Comparison of ENCODE assay signal across 14 cellular contexts in genomic region chr2:174588463-174588862, GRCh38. TPM values are rescaled to one million over a fixed set of nuclear protein-coding genes. Genes with fewer than 3 reads are reported as not detected.
DNase-seq lines count a peak whose midpoint lies in the region; ATAC-seq and TF ChIP-seq lines count a peak whose summit lies in the region.
"Had no signal": no experiment of that assay in that cellular context is flagged by ENCODE, and none has a peak within 500 bp of the region (broad histone marks: within the 10 kb centered on the region; RNA-seq: fewer than 3 reads in every experiment).

No MANE protein-coding gene starts in this region.

- H3K79me2 ChIP-seq in DND-41 (ENCODE audit: insufficient read depth, low read length), result peaks cover 90% of the 10 kb centered on the region

- TF ChIP-seq CTCF in DND-41 (IDR thresholded peaks at IDR 0.05; ENCODE audit: borderline replicate concordance, extremely low read depth, low read length, poor library complexity, severe bottlenecking), result no peak
- TF ChIP-seq CTCF in Calu3 (IDR thresholded peaks at IDR 0.05; ENCODE audit: unreplicated experiment), result no peak
- TF ChIP-seq CTCF in BE2C (IDR thresholded peaks at IDR 0.05; ENCODE audit: low read depth, low read length), result no peak

- H3K27me3 ChIP-seq in DND-41 (ENCODE audit: insufficient read depth, low read length, poor library complexity) (no peaks in the 10 kb centered on the region), BE2C (no peaks in the 10 kb centered on the region)

- H3K27me3 Mint-ChIP-seq in activated naive CD8-positive, alpha-beta T cell treated with anti-CD3 and anti-CD28 coated beads, Interleukin-2, amount 50 U/mL, for 24 hours, result no peaks in the 10 kb centered on the region
- H3K27me3 Mint-ChIP-seq in naive B cell (no peaks in the 10 kb centered on the region), Calu3 (ENCODE audit: unreplicated experiment) (peaks cover 3% of the 10 kb centered on the region)

- DNase-seq in AG08395 (ENCODE audit: low spot score) (peak; percentile 28), DND-41 (no peak), naive B cell (no peak), Calu3 (no peak), BE2C (no peak), EL (no peak)
- DNase-seq in activated naive CD8-positive, alpha-beta T cell treated with anti-CD3 and anti-CD28 coated beads, Interleukin-2, amount 50 U/mL, for 24 hours, result no peak
- DNase-seq: NCI-H1436; NCI-H524 treated with DMSO at 0.1 percent for 48 hours; occipital lobe; stimulated activated CD8-positive, alpha-beta memory T cell treated with anti-CD3 and anti-CD28 coated beads, Interleukin-4, amount 100 ng/mL, for 48 hours; T-helper 9 cell had no signal

- H3K9me3 Mint-ChIP-seq in activated naive CD8-positive, alpha-beta T cell treated with anti-CD3 and anti-CD28 coated beads, Interleukin-2, amount 50 U/mL, for 24 hours, result no peaks in the 10 kb centered on the region
- no peaks in the 10 kb centered on the region for H3K9me3 Mint-ChIP-seq in naive B cell
- H3K9me3 Mint-ChIP-seq in Calu3 (ENCODE audit: low read depth, unreplicated experiment), result no peaks in the 10 kb centered on the region

- H3K36me3 ChIP-seq in DND-41 (ENCODE audit: insufficient read depth, low read length) (peaks cover 70% of the 10 kb centered on the region), BE2C (no peaks in the 10 kb centered on the region)

- BruUV-seq in Calu3 (replicated peaks; lab: Mats Ljungman, UMichigan), result no TSS peak

- H3K9me3 ChIP-seq in DND-41 (ENCODE audit: insufficient read depth, low read length, severe bottlenecking), result no peaks in the 10 kb centered on the region
- no peaks in the 10 kb centered on the region for H3K9me3 ChIP-seq in BE2C

- H3K4me3 Mint-ChIP-seq in activated naive CD8-positive, alpha-beta T cell treated with anti-CD3 and anti-CD28 coated beads, Interleukin-2, amount 50 U/mL, for 24 hours, result peak overlapping the region; percentile 32
- H3K4me3 Mint-ChIP-seq in naive B cell, result peak overlapping the region in 5 of 8 donors; percentile 8 to 73 (median 40)
- no peak overlapping the region for H3K4me3 Mint-ChIP-seq in Calu3 (ENCODE audit: low read depth, unreplicated experiment)

- no peak overlapping the region for H3K4me2 ChIP-seq in DND-41 (ENCODE audit: insufficient read depth, low read length)

- H3K4me3 ChIP-seq in DND-41 (ENCODE audit: low read depth in 1 of 2, low read length in 2 of 2) (no peak overlapping the region), BE2C (ENCODE audit: low read depth, low read length) (no peak overlapping the region)

- peak overlapping the region; percentile 69 for H3K27ac ChIP-seq in DND-41 (ENCODE audit: low read length)

- H4K20me1 ChIP-seq in DND-41 (ENCODE audit: insufficient read depth, low read length), result peaks cover 5% of the 10 kb centered on the region; the same call in 1 of the 2 replicates

- H3K4me1 Mint-ChIP-seq in activated naive CD8-positive, alpha-beta T cell treated with anti-CD3 and anti-CD28 coated beads, Interleukin-2, amount 50 U/mL, for 24 hours, result peaks cover 89% of the 10 kb centered on the region
- peaks cover 61 to 80% (median 71%) of the 10 kb centered on the region in 3 donors for H3K4me1 Mint-ChIP-seq in naive B cell
- peaks cover 1% of the 10 kb centered on the region for H3K4me1 Mint-ChIP-seq in Calu3 (ENCODE audit: low read depth, unreplicated experiment)

- CTCF ChIA-PET in Calu3 (lab: Charles Lee), result no interaction called here

- ATAC-seq in DND-41 (ENCODE audit: insufficient read depth, low read depth) (no peak), naive B cell (ENCODE audit: low read depth in 2 of 2) (no peak), GM21515 (IDR thresholded peaks at IDR 0.05; ENCODE audit: unreplicated experiment) (no peak)
- no peak for ATAC-seq in activated naive CD8-positive, alpha-beta T cell treated with anti-CD3 and anti-CD28 coated beads, Interleukin-2, amount 50 U/mL, for 24 hours
- ATAC-seq: HepG2 had no signal

- H3K4me1 ChIP-seq in DND-41 (ENCODE audit: insufficient read depth, low read length) (peaks cover 39% of the 10 kb centered on the region), BE2C (peaks cover 14% of the 10 kb centered on the region)

- H3K9ac ChIP-seq in DND-41 (ENCODE audit: low read depth, low read length), result no peak overlapping the region

- intact Hi-C loops in Calu3 (cut with micrococcal nuclease; ENCODE audit: unreplicated experiment), result no loop called here

- H3K36me3 Mint-ChIP-seq in activated naive CD8-positive, alpha-beta T cell treated with anti-CD3 and anti-CD28 coated beads, Interleukin-2, amount 50 U/mL, for 24 hours (ENCODE audit: low read depth), result peaks cover 48% of the 10 kb centered on the region
- H3K36me3 Mint-ChIP-seq in naive B cell (peaks cover 8 to 10% of the 10 kb centered on the region in 2 donors), Calu3 (ENCODE audit: insufficient read depth, unreplicated experiment) (no peaks in the 10 kb centered on the region)

- H3K27ac Mint-ChIP-seq in activated naive CD8-positive, alpha-beta T cell treated with anti-CD3 and anti-CD28 coated beads, Interleukin-2, amount 50 U/mL, for 24 hours, result peak overlapping the region; percentile 95
- H3K27ac Mint-ChIP-seq in naive B cell, result peak overlapping the region; percentile 71 to 99 (median 90)
- no peak overlapping the region for H3K27ac Mint-ChIP-seq in Calu3 (ENCODE audit: unreplicated experiment)

- no peak overlapping the region for H2AFZ ChIP-seq in DND-41 (ENCODE audit: low read depth, low read length)

RNA-seq across cellular contexts. Expression of gene WIPF1, which starts 9.1 kb away (rescaled TPM):
- 100 to 1,000 TPM in 1 of 6 donors, 10 to 100 TPM in 5; 67.8 to 119 (median 95.5) TPM for polyA plus RNA-seq in naive B cell (ENCODE audit: low read depth in 6 of 6)
- total RNA-seq in Calu3 (2022), result 0.73 and 0.87 TPM in 2 replicates
- 7.4 TPM for polyA plus RNA-seq in BE2C (2012; ENCODE audit: insufficient read depth, insufficient read length, low read depth)
- total RNA-seq: HepG2 had no signal
